Comparison of ENCODE assay signal across 2 cellular contexts in the genomic region with DNA sequence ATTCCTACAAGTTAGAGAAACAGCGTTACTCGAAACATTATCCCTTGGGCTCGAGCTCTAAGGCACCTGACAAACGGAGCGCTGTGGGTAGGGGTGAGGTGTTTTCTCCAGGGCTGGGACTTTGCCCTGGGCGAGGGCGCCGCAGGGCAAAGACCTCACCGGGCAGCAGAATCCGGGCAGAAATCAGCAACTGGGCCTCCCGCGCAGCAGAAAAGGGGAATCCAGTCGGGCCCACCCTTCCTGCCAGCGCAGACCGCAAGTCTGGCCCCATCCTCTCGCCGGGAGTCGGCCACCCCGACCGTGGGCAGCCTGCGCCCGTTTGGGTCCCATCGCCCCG.
TF ChIP-seq lines count a peak whose summit lies in the region.

No MANE protein-coding gene starts in this region.

TF ChIP-seq in SK-N-SH, 30 proteins besides CTCF, POLR2A, EP300 and RAD21 (continued from another document):
- TF ChIP-seq RFX5 (IDR thresholded peaks at IDR 0.05; ENCODE audit: low read length) (no peak), RCOR1 (IDR thresholded peaks at IDR 0.05; ENCODE audit: low read length) (no peak), SMC3 (IDR thresholded peaks at IDR 0.05; ENCODE audit: low read depth, low read length) (no peak), MEF2A (IDR thresholded peaks at IDR 0.05; ENCODE audit: borderline replicate concordance, low read depth) (no peak), TCF12 (IDR thresholded peaks at IDR 0.05) (no peak), CHD2 (IDR thresholded peaks at IDR 0.05; ENCODE audit: low read length, partially characterized antibody) (no peak), FOXM1 (IDR thresholded peaks at IDR 0.05; ENCODE audit: low read depth) (no peak), EZH2phosphoT487 (IDR thresholded peaks at IDR 0.05; ENCODE audit: borderline replicate concordance, low read depth) (no peak)
- TF ChIP-seq, protein P1, sequence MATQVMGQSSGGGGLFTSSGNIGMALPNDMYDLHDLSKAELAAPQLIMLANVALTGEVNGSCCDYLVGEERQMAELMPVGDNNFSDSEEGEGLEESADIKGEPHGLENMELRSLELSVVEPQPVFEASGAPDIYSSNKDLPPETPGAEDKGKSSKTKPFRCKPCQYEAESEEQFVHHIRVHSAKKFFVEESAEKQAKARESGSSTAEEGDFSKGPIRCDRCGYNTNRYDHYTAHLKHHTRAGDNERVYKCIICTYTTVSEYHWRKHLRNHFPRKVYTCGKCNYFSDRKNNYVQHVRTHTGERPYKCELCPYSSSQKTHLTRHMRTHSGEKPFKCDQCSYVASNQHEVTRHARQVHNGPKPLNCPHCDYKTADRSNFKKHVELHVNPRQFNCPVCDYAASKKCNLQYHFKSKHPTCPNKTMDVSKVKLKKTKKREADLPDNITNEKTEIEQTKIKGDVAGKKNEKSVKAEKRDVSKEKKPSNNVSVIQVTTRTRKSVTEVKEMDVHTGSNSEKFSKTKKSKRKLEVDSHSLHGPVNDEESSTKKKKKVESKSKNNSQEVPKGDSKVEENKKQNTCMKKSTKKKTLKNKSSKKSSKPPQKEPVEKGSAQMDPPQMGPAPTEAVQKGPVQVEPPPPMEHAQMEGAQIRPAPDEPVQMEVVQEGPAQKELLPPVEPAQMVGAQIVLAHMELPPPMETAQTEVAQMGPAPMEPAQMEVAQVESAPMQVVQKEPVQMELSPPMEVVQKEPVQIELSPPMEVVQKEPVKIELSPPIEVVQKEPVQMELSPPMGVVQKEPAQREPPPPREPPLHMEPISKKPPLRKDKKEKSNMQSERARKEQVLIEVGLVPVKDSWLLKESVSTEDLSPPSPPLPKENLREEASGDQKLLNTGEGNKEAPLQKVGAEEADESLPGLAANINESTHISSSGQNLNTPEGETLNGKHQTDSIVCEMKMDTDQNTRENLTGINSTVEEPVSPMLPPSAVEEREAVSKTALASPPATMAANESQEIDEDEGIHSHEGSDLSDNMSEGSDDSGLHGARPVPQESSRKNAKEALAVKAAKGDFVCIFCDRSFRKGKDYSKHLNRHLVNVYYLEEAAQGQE (IDR thresholded peaks at IDR 0.05; ENCODE audit: low read depth, low read length): no peak
- TF ChIP-seq, protein P2, sequence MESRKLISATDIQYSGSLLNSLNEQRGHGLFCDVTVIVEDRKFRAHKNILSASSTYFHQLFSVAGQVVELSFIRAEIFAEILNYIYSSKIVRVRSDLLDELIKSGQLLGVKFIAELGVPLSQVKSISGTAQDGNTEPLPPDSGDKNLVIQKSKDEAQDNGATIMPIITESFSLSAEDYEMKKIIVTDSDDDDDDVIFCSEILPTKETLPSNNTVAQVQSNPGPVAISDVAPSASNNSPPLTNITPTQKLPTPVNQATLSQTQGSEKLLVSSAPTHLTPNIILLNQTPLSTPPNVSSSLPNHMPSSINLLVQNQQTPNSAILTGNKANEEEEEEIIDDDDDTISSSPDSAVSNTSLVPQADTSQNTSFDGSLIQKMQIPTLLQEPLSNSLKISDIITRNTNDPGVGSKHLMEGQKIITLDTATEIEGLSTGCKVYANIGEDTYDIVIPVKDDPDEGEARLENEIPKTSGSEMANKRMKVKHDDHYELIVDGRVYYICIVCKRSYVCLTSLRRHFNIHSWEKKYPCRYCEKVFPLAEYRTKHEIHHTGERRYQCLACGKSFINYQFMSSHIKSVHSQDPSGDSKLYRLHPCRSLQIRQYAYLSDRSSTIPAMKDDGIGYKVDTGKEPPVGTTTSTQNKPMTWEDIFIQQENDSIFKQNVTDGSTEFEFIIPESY (IDR thresholded peaks at IDR 0.05; ENCODE audit: borderline replicate concordance, low read depth): no peak
- TF ChIP-seq, protein P3, sequence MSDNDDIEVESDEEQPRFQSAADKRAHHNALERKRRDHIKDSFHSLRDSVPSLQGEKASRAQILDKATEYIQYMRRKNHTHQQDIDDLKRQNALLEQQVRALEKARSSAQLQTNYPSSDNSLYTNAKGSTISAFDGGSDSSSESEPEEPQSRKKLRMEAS (IDR thresholded peaks at IDR 0.05; ENCODE audit: low read depth): no peak

TF ChIP-seq in SK-N-SH treated with all-trans-retinoic acid at 6 μM for 48 hours, 23 proteins besides CTCF, POLR2A, EP300 and RAD21 (continued from another document):
- TF ChIP-seq, protein P4, sequence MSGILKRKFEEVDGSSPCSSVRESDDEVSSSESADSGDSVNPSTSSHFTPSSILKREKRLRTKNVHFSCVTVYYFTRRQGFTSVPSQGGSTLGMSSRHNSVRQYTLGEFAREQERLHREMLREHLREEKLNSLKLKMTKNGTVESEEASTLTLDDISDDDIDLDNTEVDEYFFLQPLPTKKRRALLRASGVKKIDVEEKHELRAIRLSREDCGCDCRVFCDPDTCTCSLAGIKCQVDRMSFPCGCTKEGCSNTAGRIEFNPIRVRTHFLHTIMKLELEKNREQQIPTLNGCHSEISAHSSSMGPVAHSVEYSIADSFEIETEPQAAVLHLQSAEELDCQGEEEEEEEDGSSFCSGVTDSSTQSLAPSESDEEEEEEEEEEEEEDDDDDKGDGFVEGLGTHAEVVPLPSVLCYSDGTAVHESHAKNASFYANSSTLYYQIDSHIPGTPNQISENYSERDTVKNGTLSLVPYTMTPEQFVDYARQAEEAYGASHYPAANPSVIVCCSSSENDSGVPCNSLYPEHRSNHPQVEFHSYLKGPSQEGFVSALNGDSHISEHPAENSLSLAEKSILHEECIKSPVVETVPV (CRISPR knock-in tag; IDR thresholded peaks at IDR 0.05): no peak
- TF ChIP-seq, protein P5, sequence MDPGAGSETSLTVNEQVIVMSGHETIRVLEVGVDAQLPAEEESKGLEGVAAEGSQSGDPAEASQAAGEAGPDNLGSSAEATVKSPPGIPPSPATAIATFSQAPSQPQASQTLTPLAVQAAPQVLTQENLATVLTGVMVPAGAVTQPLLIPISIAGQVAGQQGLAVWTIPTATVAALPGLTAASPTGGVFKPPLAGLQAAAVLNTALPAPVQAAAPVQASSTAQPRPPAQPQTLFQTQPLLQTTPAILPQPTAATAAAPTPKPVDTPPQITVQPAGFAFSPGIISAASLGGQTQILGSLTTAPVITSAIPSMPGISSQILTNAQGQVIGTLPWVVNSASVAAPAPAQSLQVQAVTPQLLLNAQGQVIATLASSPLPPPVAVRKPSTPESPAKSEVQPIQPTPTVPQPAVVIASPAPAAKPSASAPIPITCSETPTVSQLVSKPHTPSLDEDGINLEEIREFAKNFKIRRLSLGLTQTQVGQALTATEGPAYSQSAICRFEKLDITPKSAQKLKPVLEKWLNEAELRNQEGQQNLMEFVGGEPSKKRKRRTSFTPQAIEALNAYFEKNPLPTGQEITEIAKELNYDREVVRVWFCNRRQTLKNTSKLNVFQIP (CRISPR knock-in tag; IDR thresholded peaks at IDR 0.05; ENCODE audit: borderline replicate concordance, low read depth): no peak
- no peak for TF ChIP-seq BACH2 (CRISPR knock-in tag; IDR thresholded peaks at IDR 0.05; ENCODE audit: borderline replicate concordance)
- TF ChIP-seq, protein P6, sequence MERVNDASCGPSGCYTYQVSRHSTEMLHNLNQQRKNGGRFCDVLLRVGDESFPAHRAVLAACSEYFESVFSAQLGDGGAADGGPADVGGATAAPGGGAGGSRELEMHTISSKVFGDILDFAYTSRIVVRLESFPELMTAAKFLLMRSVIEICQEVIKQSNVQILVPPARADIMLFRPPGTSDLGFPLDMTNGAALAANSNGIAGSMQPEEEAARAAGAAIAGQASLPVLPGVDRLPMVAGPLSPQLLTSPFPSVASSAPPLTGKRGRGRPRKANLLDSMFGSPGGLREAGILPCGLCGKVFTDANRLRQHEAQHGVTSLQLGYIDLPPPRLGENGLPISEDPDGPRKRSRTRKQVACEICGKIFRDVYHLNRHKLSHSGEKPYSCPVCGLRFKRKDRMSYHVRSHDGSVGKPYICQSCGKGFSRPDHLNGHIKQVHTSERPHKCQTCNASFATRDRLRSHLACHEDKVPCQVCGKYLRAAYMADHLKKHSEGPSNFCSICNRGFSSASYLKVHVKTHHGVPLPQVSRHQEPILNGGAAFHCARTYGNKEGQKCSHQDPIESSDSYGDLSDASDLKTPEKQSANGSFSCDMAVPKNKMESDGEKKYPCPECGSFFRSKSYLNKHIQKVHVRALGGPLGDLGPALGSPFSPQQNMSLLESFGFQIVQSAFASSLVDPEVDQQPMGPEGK (CRISPR knock-in tag; IDR thresholded peaks at IDR 0.05; ENCODE audit: borderline replicate concordance): no peak
- no peak for TF ChIP-seq TCF4 (CRISPR knock-in tag; IDR thresholded peaks at IDR 0.05; ENCODE audit: borderline replicate concordance)
- no peak for TF ChIP-seq ARNTL (CRISPR knock-in tag; IDR thresholded peaks at IDR 0.05; ENCODE audit: borderline replicate concordance, low read depth)
- TF ChIP-seq RARB (CRISPR knock-in tag; IDR thresholded peaks at IDR 0.05): no peak
- TF ChIP-seq ZNF565 (CRISPR knock-in tag; conservative IDR thresholded peaks at IDR 0.05; ENCODE audit: low read depth): no peak
- TF ChIP-seq ZNF8 (CRISPR knock-in tag; IDR thresholded peaks at IDR 0.05): no peak
